Comparison of ENCODE assay signal across 8 cellular contexts in the genomic region with DNA sequence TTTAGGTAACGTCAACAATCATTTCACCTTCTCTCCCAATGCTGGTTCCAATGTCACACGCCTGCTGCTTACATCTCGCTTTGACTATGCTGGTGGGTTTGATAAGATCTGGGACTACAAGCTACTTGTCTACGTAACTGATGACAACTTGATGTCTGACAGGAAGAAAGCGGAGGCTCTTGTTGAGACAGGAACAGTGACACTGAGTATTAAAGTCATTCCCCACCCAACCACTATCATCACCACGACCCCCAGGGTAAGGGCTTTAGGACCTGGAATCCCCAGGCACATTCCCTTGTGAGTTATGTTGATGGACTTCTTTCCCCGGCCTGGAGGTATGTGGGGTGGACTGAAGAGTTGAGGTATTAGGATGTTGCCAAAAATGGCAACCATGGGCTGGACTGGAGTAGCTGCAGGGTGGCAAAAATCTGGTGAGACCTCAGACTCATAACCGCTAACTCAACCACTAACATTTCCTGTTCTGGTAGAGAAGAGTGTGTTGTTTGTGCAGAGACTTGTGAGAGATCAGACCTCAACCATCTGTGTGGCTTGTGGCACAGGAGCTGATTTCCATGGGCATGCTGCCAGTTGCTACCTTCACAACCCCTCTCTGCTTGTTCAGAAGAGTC. TPM values are rescaled to one million over a fixed set of nuclear protein-coding genes. Genes with fewer than 3 reads are reported as not detected.
DNase-seq lines count a peak whose midpoint lies in the region; ATAC-seq and TF ChIP-seq lines count a peak whose summit lies in the region.

No MANE protein-coding gene starts in this region.

- ATAC-seq in GM18868 (IDR thresholded peaks at IDR 0.05; ENCODE audit: unreplicated experiment) (peak; percentile 66), HG03432 (IDR thresholded peaks at IDR 0.05; ENCODE audit: unreplicated experiment) (peak; percentile 76), GM19023 (IDR thresholded peaks at IDR 0.05; ENCODE audit: unreplicated experiment) (no peak), HG02938 (IDR thresholded peaks at IDR 0.05; ENCODE audit: unreplicated experiment) (no peak)

- H3K9me3 Mint-ChIP-seq in HFFc6, result no peaks in the 10 kb centered on the region

- H3K27me3 Mint-ChIP-seq in HFFc6 (ENCODE audit: insufficient read depth), result peaks cover 12% of the 10 kb centered on the region

- no peaks in the 10 kb centered on the region for H3K36me3 Mint-ChIP-seq in HFFc6 (ENCODE audit: low read depth)

- no peak overlapping the region for H3K27ac Mint-ChIP-seq in HFFc6

- no peak for TF ChIP-seq CTCF in HFFc6 (IDR thresholded peaks at IDR 0.05)

- peak; percentile 77 for DNase-seq in activated CD4-positive, alpha-beta T cell treated with anti-CD3 and anti-CD28 coated beads, Interleukin-2, amount 50 U/mL, for 1 hour
- peak; percentile 70 for DNase-seq in islet precursor cell
- DNase-seq in DMS114 treated with DMSO at 0.1 percent for 48 hours (lab: John Stamatoyannopoulos, UW; ENCODE audit: unreplicated experiment), result no peak
- DNase-seq in HFFc6, result no peak

- peaks cover 25% of the 10 kb centered on the region for H3K4me1 Mint-ChIP-seq in HFFc6 (ENCODE audit: low read depth)

- no peak overlapping the region for H3K4me3 Mint-ChIP-seq in HFFc6

RNA-seq across cellular contexts. Expression of gene CDHR3, which starts 59.2 kb away (rescaled TPM):
- 1 to 10 TPM; 1.9 to 2.7 (median 2.3) TPM for total RNA-seq in HFFc6 (2021; fragmentation: NEBNext Ultra II Directional; extraction: Animal tissue kit (Norgen Biotek cat#: 25700))

Comparison
In these comparisons a context has a peak if more than half of its experiments do, and no peak if none do; other contexts are left out.
1. ATAC-seq: peak in GM18868 (single experiment) and HG03432 (single experiment); none in GM19023 (single experiment) and HG02938 (single experiment).
2. DNase-seq: peak in activated CD4-positive, alpha-beta T cell treated with anti-CD3 and anti-CD28 coated beads, Interleukin-2, amount 50 U/mL, for 1 hour (single experiment) and islet precursor cell (single experiment); none in DMS114 treated with DMSO at 0.1 percent for 48 hours (single experiment) and HFFc6 (single experiment).